9 cellular contexts compared by ENCODE assay signal in the genomic region with DNA sequence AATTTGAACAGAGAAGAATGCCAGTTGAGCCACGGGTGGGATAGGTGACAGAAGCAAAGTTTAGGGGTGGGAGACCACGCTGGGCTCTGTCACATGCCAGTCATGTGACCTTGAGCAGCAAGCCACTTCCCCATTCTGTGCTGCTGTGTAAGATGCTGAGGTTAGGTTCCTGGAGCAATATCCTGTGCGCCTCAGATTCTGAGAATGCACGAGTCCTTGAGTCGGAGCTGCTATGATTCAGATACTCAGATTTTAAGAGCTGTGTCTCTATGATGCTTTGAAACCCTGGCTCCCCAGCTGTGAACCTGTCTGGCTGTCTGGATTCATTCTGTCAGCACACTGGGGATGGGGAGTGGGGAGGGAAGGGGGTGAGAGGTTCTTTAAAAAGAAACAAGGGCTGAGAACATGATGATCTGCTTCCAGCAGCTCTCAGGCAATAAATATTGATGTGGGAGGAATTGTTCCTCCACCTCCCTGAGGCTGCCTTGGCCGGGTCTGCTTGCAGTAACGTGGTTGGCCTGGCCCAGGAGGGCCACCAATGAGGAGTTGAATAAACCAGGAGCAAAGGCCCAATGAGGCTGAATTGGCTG. TPM values are rescaled to one million over a fixed set of nuclear protein-coding genes. Genes with fewer than 3 reads are reported as not detected.
A peak's percentile ranks its signal among the peaks of the same experiment; 100 is the strongest.
DNase-seq lines count a peak whose midpoint lies in the region; ATAC-seq, FAIRE-seq and TF ChIP-seq lines count a peak whose summit lies in the region.
"Had no signal": no experiment of that assay in that cellular context is flagged by ENCODE, and none has a peak within 500 bp of the region (broad histone marks: within the 10 kb centered on the region; RNA-seq: fewer than 3 reads in every experiment).

No MANE protein-coding gene starts in this region.

- H3K27ac Mint-ChIP-seq in Calu3 (ENCODE audit: unreplicated experiment), result no peak overlapping the region

- FAIRE-seq in GM12892 (lab: Jason Lieb, UNC), result peak; percentile 42

- DNase-seq in GM12892 (ENCODE audit: insufficient read length) (no peak), RKO (ENCODE audit: low spot score) (peak; percentile 33), fibroblast of the aortic adventitia (ENCODE audit: low read depth) (peak; percentile 2), posterior cingulate gyrus (peak in 6 of 10 donors; percentile 33 to 87 (median 66)), Calu3 (no peak), NCI-H2196 treated with DMSO at 0.1 percent for 48 hours (lab: John Stamatoyannopoulos, UW; ENCODE audit: unreplicated experiment) (no peak), GOT3 (lab: John Stamatoyannopoulos, UW) (no peak)

- H3K36me3 Mint-ChIP-seq in Calu3 (ENCODE audit: insufficient read depth, unreplicated experiment), result no peaks in the 10 kb centered on the region

- TF ChIP-seq CTCF in fibroblast of the aortic adventitia (IDR thresholded peaks at IDR 0.05; ENCODE audit: insufficient read depth, low read length) (no peak), Calu3 (IDR thresholded peaks at IDR 0.05; ENCODE audit: unreplicated experiment) (no peak)

- H3K4me1 Mint-ChIP-seq in Calu3 (ENCODE audit: low read depth, unreplicated experiment), result no peaks in the 10 kb centered on the region

- no peaks in the 10 kb centered on the region for H3K9me3 Mint-ChIP-seq in Calu3 (ENCODE audit: low read depth, unreplicated experiment)

- no peak overlapping the region for H3K4me3 ChIP-seq in fibroblast of the aortic adventitia (ENCODE audit: low read depth, low read length)
- H3K4me3 ChIP-seq: HAP-1 had no signal

- peaks cover 36% of the 10 kb centered on the region for H3K27me3 Mint-ChIP-seq in Calu3 (ENCODE audit: unreplicated experiment)

- H3K4me3 Mint-ChIP-seq in Calu3 (ENCODE audit: low read depth, unreplicated experiment), result no peak overlapping the region

- intact Hi-C loops in posterior cingulate gyrus (cut with DNase I) (no loop called here), Calu3 (cut with micrococcal nuclease; ENCODE audit: unreplicated experiment) (no loop called here)

- no peak for TF ChIP-seq POLR2A in GM12892 (IDR thresholded peaks at IDR 0.05; ENCODE audit: low read depth, low read length)

- ATAC-seq in GM18873 (IDR thresholded peaks at IDR 0.05; ENCODE audit: low FRiP score, unreplicated experiment), result no peak

- CTCF ChIA-PET in Calu3 (lab: Charles Lee), result interaction anchor here (1.0 kb wide), 1 partner anchor 19 kb away, joined by 3 read pairs; no protein-coding TSS in a partner anchor

- no TSS peak for BruUV-seq in Calu3 (replicated peaks; lab: Mats Ljungman, UMichigan)

RNA-seq across cellular contexts. Expression of a gene that starts 24.0 kb away (rescaled TPM):
- 2.0 TPM for polyA plus RNA-seq in GM12892 (2012; ENCODE audit: missing spikeins)
- total RNA-seq in fibroblast of the aortic adventitia (ENCODE audit: low replicate concordance) (2.0 TPM in 1 of 2 replicates, not detected in the other), Calu3 (2022) (0.27 and 0.31 TPM in 2 replicates)

Comparison
In these comparisons a context has a peak if more than half of its experiments do, and no peak if none do; other contexts are left out.
1. DNase-seq: peak in RKO (single experiment), fibroblast of the aortic adventitia (single experiment) and posterior cingulate gyrus (6 of 10); none in GM12892 (single experiment), Calu3 (single experiment), NCI-H2196 treated with DMSO at 0.1 percent for 48 hours (single experiment) and GOT3 (single experiment).